26 cellular contexts compared by ENCODE assay signal in the genomic region with DNA sequence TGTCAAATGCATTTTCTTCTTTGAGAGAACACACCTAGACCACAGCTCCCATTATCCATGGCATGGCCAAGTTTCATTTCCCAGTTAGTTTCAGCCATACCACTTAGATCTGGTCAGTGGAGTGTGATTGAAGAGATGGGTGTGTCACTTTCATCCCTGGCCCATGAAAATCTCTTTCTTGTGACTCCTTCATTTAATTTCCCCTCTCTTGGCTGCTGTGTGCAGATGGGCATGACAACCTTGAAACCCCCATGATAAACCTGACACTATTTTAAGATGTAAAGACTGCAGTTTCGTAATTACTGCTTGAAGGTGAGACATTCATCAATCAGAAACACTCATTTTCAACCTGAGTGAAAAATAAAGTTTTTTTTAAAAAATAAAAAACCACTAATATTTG.
"Had no signal": no experiment of that assay in that cellular context is flagged by ENCODE, and none has a peak within 500 bp of the region (broad histone marks: within the 10 kb centered on the region; RNA-seq: fewer than 3 reads in every experiment).

No MANE protein-coding gene starts in this region.

- H3K4me3 Mint-ChIP-seq: immature natural killer cell; naive thymus-derived CD8-positive, alpha-beta T cell; nephron; neural crest cell; stimulated activated effector memory CD8-positive, alpha-beta T cell treated with anti-CD3 and anti-CD28 coated beads, Interleukin-12 subunit alpha, Interleukin-12 subunit beta, amount 100 ng/mL, for 72 hours; stimulated activated naive CD8-positive, alpha-beta T cell treated with anti-CD3 and anti-CD28 coated beads, Interleukin-15, Interleukin-2, amounts not matched to agents 100 ng/mL and 50 ng/mL, for 24 hours; type B pancreatic cell had no signal

- H3K79me2 ChIP-seq: parathyroid adenoma had no signal

- H3K4me3 ChIP-seq: left lung, lower lobe of right lung, psoas muscle, spleen, suprapubic skin, thoracic aorta, tibial artery, uterus had no signal

- H3K27ac ChIP-seq: left lung, lower lobe of right lung, parathyroid adenoma, psoas muscle, spleen, suprapubic skin, thoracic aorta, tibial artery, uterus had no signal

- H3K27ac Mint-ChIP-seq: immature natural killer cell; nephron; stimulated activated effector memory CD8-positive, alpha-beta T cell treated with anti-CD3 and anti-CD28 coated beads, Interleukin-12 subunit alpha, Interleukin-12 subunit beta, amount 100 ng/mL, for 72 hours; stimulated activated naive CD8-positive, alpha-beta T cell treated with anti-CD3 and anti-CD28 coated beads, Interleukin-15, Interleukin-2, amounts not matched to agents 100 ng/mL and 50 ng/mL, for 24 hours; type B pancreatic cell had no signal

- H3K27me3 ChIP-seq: left lung, spleen, suprapubic skin, tibial artery, uterus had no signal

- ATAC-seq: left lung; lower lobe of right lung; psoas muscle; right cardiac atrium; sciatic nerve; stimulated activated effector memory CD8-positive, alpha-beta T cell treated with anti-CD3 and anti-CD28 coated beads, Interleukin-12 subunit alpha, Interleukin-12 subunit beta, amount 100 ng/mL, for 72 hours had no signal

- H2AFZ ChIP-seq: parathyroid adenoma had no signal

- H3K9me3 ChIP-seq: lower lobe of right lung, psoas muscle, spleen, suprapubic skin, thoracic aorta, tibial artery, uterus had no signal

- H3K36me3 Mint-ChIP-seq: immature natural killer cell; naive thymus-derived CD8-positive, alpha-beta T cell; stimulated activated effector memory CD8-positive, alpha-beta T cell treated with anti-CD3 and anti-CD28 coated beads, Interleukin-12 subunit alpha, Interleukin-12 subunit beta, amount 100 ng/mL, for 72 hours; type B pancreatic cell had no signal

- FAIRE-seq: islet of Langerhans, kidney, small intestine had no signal

- H3K4me1 ChIP-seq: left lung, lower lobe of right lung, parathyroid adenoma, psoas muscle, spleen, suprapubic skin, tibial artery, uterus had no signal

- H3K9me3 Mint-ChIP-seq: nephron; stimulated activated effector memory CD8-positive, alpha-beta T cell treated with anti-CD3 and anti-CD28 coated beads, Interleukin-12 subunit alpha, Interleukin-12 subunit beta, amount 100 ng/mL, for 72 hours; stimulated activated naive CD8-positive, alpha-beta T cell treated with anti-CD3 and anti-CD28 coated beads, Interleukin-15, Interleukin-2, amounts not matched to agents 100 ng/mL and 50 ng/mL, for 24 hours; type B pancreatic cell had no signal

- DNase-seq: hypothalamus; immature natural killer cell; kidney; left lung; lower lobe of right lung; mesenchymal stem cell; naive thymus-derived CD8-positive, alpha-beta T cell; nucleus accumbens; psoas muscle; right cardiac atrium; small intestine; spleen; stimulated activated CD4-positive, alpha-beta T cell treated with anti-CD3 and anti-CD28 coated beads, Interleukin-4, amount 100 ng/mL, for 24 hours; stimulated activated naive CD4-positive, alpha-beta T cell; tibial artery; uterus had no signal

- H3K36me3 ChIP-seq: left lung, lower lobe of right lung, spleen, suprapubic skin, thoracic aorta, tibial artery, uterus had no signal

- H3K27me3 Mint-ChIP-seq: stimulated activated naive CD8-positive, alpha-beta T cell treated with anti-CD3 and anti-CD28 coated beads, Interleukin-15, Interleukin-2, amounts not matched to agents 100 ng/mL and 50 ng/mL, for 24 hours; type B pancreatic cell had no signal

- H3K4me1 Mint-ChIP-seq: immature natural killer cell; naive thymus-derived CD8-positive, alpha-beta T cell; nephron; neural crest cell; stimulated activated effector memory CD8-positive, alpha-beta T cell treated with anti-CD3 and anti-CD28 coated beads, Interleukin-12 subunit alpha, Interleukin-12 subunit beta, amount 100 ng/mL, for 72 hours had no signal

- H3K9ac ChIP-seq: parathyroid adenoma had no signal
